23 cellular contexts compared by ENCODE assay signal in the genomic region with DNA sequence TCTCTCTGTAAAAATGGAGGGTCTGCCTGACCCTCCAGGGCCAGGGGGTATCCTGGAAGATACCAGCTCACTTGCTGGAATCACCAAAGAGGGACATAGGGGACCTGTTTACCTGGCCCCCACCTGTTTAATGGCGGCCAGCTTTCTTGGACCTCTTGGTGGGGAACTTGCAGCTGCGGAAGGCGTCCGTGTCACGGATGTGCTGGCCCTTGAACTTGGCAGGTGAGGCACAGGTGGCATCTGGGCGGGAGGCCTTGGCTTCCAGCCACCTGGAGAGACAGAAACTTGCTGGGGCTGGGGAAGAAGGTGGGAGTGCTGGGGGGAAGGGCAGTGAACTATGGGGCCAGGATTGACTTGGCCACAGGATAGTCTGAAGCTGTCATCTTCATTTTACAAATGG.
"Had no signal": no experiment of that assay in that cellular context is flagged by ENCODE, and none has a peak within 500 bp of the region (broad histone marks: within the 10 kb centered on the region; RNA-seq: fewer than 3 reads in every experiment).

No MANE protein-coding gene starts in this region.

- H3K9me3 Mint-ChIP-seq: activated B cell treated with CpG ODN at 0.5 μM for 24 hours; activated CD8-positive, alpha-beta T cell treated with anti-CD3 and anti-CD28 coated beads for 36 hours; activated T-helper 2 cell treated with anti-CD3 and anti-CD28 coated beads, Interferon-gamma antibody, Interleukin-2, Interleukin-4, amounts not matched to agents 10 μg/mL and 5 μg/mL and 100 μg/mL, durations not matched to agents 14 hours and 24 hours and 36 hours; nephron; stimulated activated effector memory CD8-positive, alpha-beta T cell treated with anti-CD3 and anti-CD28 coated beads, Interleukin-12 subunit alpha, Interleukin-12 subunit beta, amount 100 ng/mL, for 72 hours; stimulated activated naive CD8-positive, alpha-beta T cell treated with anti-CD3 and anti-CD28 coated beads, Interleukin-15, amount 100 ng/mL, for 72 hours; T-helper 2 cell treated with Interferon-gamma antibody and Interleukin-4, amounts not matched to agents 5 μg/mL and 100 μg/mL, for 36 hours had no signal

- DNase-seq: activated B cell treated with CpG ODN at 0.5 μM for 24 hours; activated CD4-positive, alpha-beta T cell treated with anti-CD3 and anti-CD28 coated beads, Interleukin-2, amount 50 U/mL, for 1 hour; activated CD8-positive, alpha-beta T cell treated with anti-CD3 and anti-CD28 coated beads for 36 hours; activated T-cell treated with anti-CD3 and anti-CD28 coated beads, Interleukin-2, amount 50 U/mL, for 48 hours; anterior cingulate cortex; dermis blood vessel endothelial cell; effector CD4-positive, alpha-beta T cell; esophagus squamous epithelium; foreskin melanocyte; heart right ventricle; lower lobe of right lung; right lobe of liver; stimulated activated CD4-positive, alpha-beta T cell treated with anti-CD3 and anti-CD28 coated beads, Interleukin-12 subunit alpha, Interleukin-12 subunit beta, amount 100 ng/mL, for 4 hours; stimulated activated CD4-positive, alpha-beta T cell treated with anti-CD3 and anti-CD28 coated beads, Interleukin-4, amount 100 ng/mL, for 24 hours; stimulated activated naive CD8-positive, alpha-beta T cell treated with anti-CD3 and anti-CD28 coated beads, Interleukin-15, amount 100 ng/mL, for 72 hours; upper lobe of right lung had no signal

- H3K4me3 Mint-ChIP-seq: activated B cell treated with CpG ODN at 0.5 μM for 24 hours; activated CD8-positive, alpha-beta T cell treated with anti-CD3 and anti-CD28 coated beads for 36 hours; activated naive CD8-positive, alpha-beta T cell; stimulated activated effector memory CD8-positive, alpha-beta T cell treated with anti-CD3 and anti-CD28 coated beads, Interleukin-12 subunit alpha, Interleukin-12 subunit beta, amount 100 ng/mL, for 72 hours; stimulated activated naive CD8-positive, alpha-beta T cell treated with anti-CD3 and anti-CD28 coated beads, Interleukin-15, amount 100 ng/mL, for 72 hours; T-helper 2 cell treated with Interferon-gamma antibody and Interleukin-4, amounts not matched to agents 5 μg/mL and 100 μg/mL, for 36 hours had no signal

- ATAC-seq: activated CD8-positive, alpha-beta T cell treated with anti-CD3 and anti-CD28 coated beads for 36 hours; heart right ventricle; left lung; lower lobe of right lung; right lobe of liver; stimulated activated effector memory CD8-positive, alpha-beta T cell treated with anti-CD3 and anti-CD28 coated beads, Interleukin-12 subunit alpha, Interleukin-12 subunit beta, amount 100 ng/mL, for 72 hours; stimulated activated naive CD8-positive, alpha-beta T cell treated with anti-CD3 and anti-CD28 coated beads, Interleukin-15, amount 100 ng/mL, for 72 hours; upper lobe of right lung had no signal

- H3K36me3 Mint-ChIP-seq: activated naive CD8-positive, alpha-beta T cell; stimulated activated effector memory CD8-positive, alpha-beta T cell treated with anti-CD3 and anti-CD28 coated beads, Interleukin-12 subunit alpha, Interleukin-12 subunit beta, amount 100 ng/mL, for 72 hours had no signal

- H3K27ac Mint-ChIP-seq: activated B cell treated with CpG ODN at 0.5 μM for 24 hours; activated CD8-positive, alpha-beta T cell treated with anti-CD3 and anti-CD28 coated beads for 36 hours; activated naive CD8-positive, alpha-beta T cell; activated T-helper 2 cell treated with anti-CD3 and anti-CD28 coated beads, Interferon-gamma antibody, Interleukin-2, Interleukin-4, amounts not matched to agents 10 μg/mL and 5 μg/mL and 100 μg/mL, durations not matched to agents 14 hours and 24 hours and 36 hours; nephron; progenitor cell of endocrine pancreas; stimulated activated effector memory CD8-positive, alpha-beta T cell treated with anti-CD3 and anti-CD28 coated beads, Interleukin-12 subunit alpha, Interleukin-12 subunit beta, amount 100 ng/mL, for 72 hours; T-helper 2 cell treated with Interferon-gamma antibody and Interleukin-4, amounts not matched to agents 5 μg/mL and 100 μg/mL, for 36 hours had no signal
